In the genomic region with DNA sequence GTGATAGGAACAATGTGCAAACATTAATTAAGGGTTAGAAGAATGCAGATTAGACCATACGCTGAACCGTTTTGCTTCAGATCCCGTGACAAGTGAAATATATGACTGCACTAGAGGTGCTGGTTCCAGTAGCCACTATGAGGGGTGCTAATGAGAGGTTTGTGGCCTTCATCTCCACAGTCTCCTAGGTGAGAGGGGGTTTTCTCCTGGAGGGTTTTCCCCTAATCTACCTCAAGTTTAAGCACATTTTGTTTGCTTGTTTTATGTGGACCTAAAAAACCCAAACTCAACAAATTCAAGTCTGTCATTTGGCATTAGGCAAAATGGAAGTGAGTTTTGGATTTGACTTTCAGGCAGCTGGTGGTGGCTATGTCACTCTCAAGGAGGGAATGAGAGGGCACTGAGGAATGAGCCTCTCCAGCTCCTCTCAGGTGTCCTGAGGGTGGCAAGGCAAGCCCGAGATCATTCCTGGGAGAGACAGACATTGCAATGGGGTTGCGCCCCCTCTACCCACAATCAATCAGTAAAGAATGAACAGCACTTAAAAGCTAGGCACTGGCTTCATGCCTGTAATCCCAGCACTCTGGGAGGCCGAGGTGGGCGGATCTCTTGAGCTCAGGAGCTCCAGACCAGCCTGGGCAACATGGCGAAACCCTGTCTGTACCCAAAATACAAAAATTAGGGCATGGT, we compare ENCODE assay signal across 9 cellular contexts. TPM values are rescaled to one million over a fixed set of nuclear protein-coding genes. Genes with fewer than 3 reads are reported as not detected.
DNase-seq lines count a peak whose midpoint lies in the region; ATAC-seq and TF ChIP-seq lines count a peak whose summit lies in the region.
"Had no signal": no experiment of that assay in that cellular context is flagged by ENCODE, and none has a peak within 500 bp of the region (broad histone marks: within the 10 kb centered on the region; RNA-seq: fewer than 3 reads in every experiment).

No MANE protein-coding gene starts in this region.

- no peaks in the 10 kb centered on the region for H3K27me3 ChIP-seq in DOHH2 (ENCODE audit: control insufficient read depth, low read length)
- no peaks in the 10 kb centered on the region for H3K27me3 ChIP-seq in esophagus muscularis mucosa

- H3K4me3 ChIP-seq in DOHH2 (ENCODE audit: low read length): peak overlapping the region; percentile 93
- H3K4me3 ChIP-seq in NB4 (ENCODE audit: low read depth, low read length): peak overlapping the region; percentile 85
- H3K4me3 ChIP-seq in esophagus muscularis mucosa: peak overlapping the region in 2 of 4 donors; percentile 69 to 74
- H3K4me3 ChIP-seq in skin epidermis: peak overlapping the region in 4 of 7 experiments; percentile 35 to 64 (median 56)

- H3K36me3 ChIP-seq in DOHH2 (ENCODE audit: control insufficient read depth, low read length) (no peaks in the 10 kb centered on the region), esophagus muscularis mucosa (no peaks in the 10 kb centered on the region)

- peaks cover 35% of the 10 kb centered on the region for H3K4me1 ChIP-seq in DOHH2 (ENCODE audit: control insufficient read depth, low read length)
- peaks cover 7 to 16% (median 12%) of the 10 kb centered on the region in 4 donors for H3K4me1 ChIP-seq in esophagus muscularis mucosa

- no peaks in the 10 kb centered on the region for H4K20me1 ChIP-seq in DOHH2 (ENCODE audit: control insufficient read depth, insufficient read depth, low read depth, low read length)

- H3K27ac ChIP-seq in DOHH2 (ENCODE audit: low read depth, low read length) (no peak overlapping the region), esophagus muscularis mucosa (replicated peaks in 1 of 4) (peak overlapping the region; percentile 89 to 99 (median 94)), skin epidermis (peak overlapping the region in 10 of 21 experiments; percentile 88 to 97 (median 92))

- TF ChIP-seq POLR2A in NB4 (IDR thresholded peaks at IDR 0.05; ENCODE audit: extremely low read depth, insufficient read length) (no peak), esophagus muscularis mucosa (IDR thresholded peaks at IDR 0.05; ENCODE audit: low read depth) (no peak)

- H3K9me2 ChIP-seq in DOHH2 (replicated peaks; ENCODE audit: control insufficient read depth, low read length): no peaks in the 10 kb centered on the region

- ATAC-seq in HG03280 (IDR thresholded peaks at IDR 0.05; ENCODE audit: unreplicated experiment) (no peak), GM21737 (IDR thresholded peaks at IDR 0.05; ENCODE audit: unreplicated experiment) (no peak)

- 80% methylated on average over 8 of the region's 8 CpGs for WGBS in esophagus muscularis mucosa

- intact Hi-C loops in esophagus muscularis mucosa (cut with DNase I): loop anchor here (2.0 kb wide), 1 partner anchor 77 kb away; no protein-coding TSS in a partner anchor

- H3K4me2 ChIP-seq in DOHH2 (ENCODE audit: low read length): peak overlapping the region; percentile 78

- TF ChIP-seq EP300 in esophagus muscularis mucosa (IDR thresholded peaks at IDR 0.05): no peak

- H3K9me3 ChIP-seq in DOHH2 (ENCODE audit: control insufficient read depth, insufficient read depth, low read length): no peaks in the 10 kb centered on the region
- no peaks in the 10 kb centered on the region for H3K9me3 ChIP-seq in esophagus muscularis mucosa

- no peak for DNase-seq in NB4 (ENCODE audit: low read depth)
- DNase-seq in esophagus muscularis mucosa (ENCODE audit: extremely low spot score): no peak
- DNase-seq in H4 (ENCODE audit: low spot score): no peak
- DNase-seq in NCI-H524 (lab: John Stamatoyannopoulos, UW): no peak

- H3K79me2 ChIP-seq in DOHH2 (ENCODE audit: control insufficient read depth, low read length): no peaks in the 10 kb centered on the region

- peaks cover 17% of the 10 kb centered on the region for H3F3A ChIP-seq in DOHH2 (ENCODE audit: control insufficient read depth, insufficient read depth)

- TF ChIP-seq CTCF in DOHH2 (IDR thresholded peaks at IDR 0.05; ENCODE audit: low read depth, low read length, poor library complexity, severe bottlenecking): no peak
- no peak for TF ChIP-seq CTCF in NB4 (IDR thresholded peaks at IDR 0.05; ENCODE audit: low read depth, low read length)
- no peak for TF ChIP-seq CTCF in esophagus muscularis mucosa (IDR thresholded peaks at IDR 0.05)

RNA-seq across cellular contexts. Expression of a gene that starts 13.9 kb away (rescaled TPM):
- 10 to 100 TPM in 2 of 4 donors, 1 to 10 TPM in 2; 4.6 to 15.4 (median 10.2) TPM for total RNA-seq in esophagus muscularis mucosa
- 2.7 and 5.1 TPM in 2 replicates for total RNA-seq in H4 (2014; rRNA removed; shearing (Covaris generic))

RNA-seq across cellular contexts. Expression of a gene that starts 50.3 kb away (rescaled TPM):
- not detected for total RNA-seq in esophagus muscularis mucosa
- total RNA-seq in H4 (2014; rRNA removed; shearing (Covaris generic)): not detected in 2 replicates
- total RNA-seq: activated CD4-positive, alpha-beta memory T cell treated with anti-CD3 and anti-CD28 coated beads, Interleukin-2, amount 10 ng/mL, durations not matched to agents 7 days and 5 days had no signal
